ENCODE assay signal across 33 cellular contexts in the genomic region with DNA sequence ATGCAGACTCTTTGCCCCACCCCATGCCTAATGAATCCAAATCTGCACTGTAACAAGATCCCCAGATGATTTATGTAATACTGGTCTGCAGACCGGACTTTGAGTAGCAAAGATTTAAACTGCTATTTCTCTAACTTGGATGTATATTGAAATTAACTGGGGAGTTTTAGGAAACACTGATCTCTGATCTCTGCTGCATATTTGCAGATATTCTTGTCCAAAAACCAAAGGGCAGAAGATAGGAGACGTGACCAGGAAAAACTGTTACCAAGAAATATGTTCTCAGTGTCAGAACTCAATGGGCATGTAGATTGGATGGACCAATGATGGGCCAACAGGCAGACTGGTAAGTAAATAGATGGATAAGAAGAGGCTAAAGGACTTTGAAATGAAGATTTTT.
"Had no signal": no experiment of that assay in that cellular context is flagged by ENCODE, and none has a peak within 500 bp of the region (broad histone marks: within the 10 kb centered on the region; RNA-seq: fewer than 3 reads in every experiment).

No MANE protein-coding gene starts in this region.

- H3K36me3 ChIP-seq: adrenal gland, colonic mucosa had no signal

- DNase-seq: activated CD4-positive, alpha-beta memory T cell treated with anti-CD3 and anti-CD28 coated beads for 36 hours; activated CD4-positive, alpha-beta T cell treated with anti-CD3 and anti-CD28 coated beads for 36 hours; activated CD4-positive, alpha-beta T cell treated with anti-CD3 and anti-CD28 coated beads, Interleukin-2, amount 10 ng/mL, durations not matched to agents 24 days and 14 days; activated CD4-positive, CD25-positive, alpha-beta regulatory T cell; activated CD4-positive, CD25-positive, alpha-beta regulatory T cell treated with anti-CD3 and anti-CD28 coated beads, Interleukin-2, amount 50 U/mL, for 72 hours; activated CD8-positive, alpha-beta memory T cell treated with anti-CD3 and anti-CD28 coated beads, Interleukin-2, amount 10 ng/mL, durations not matched to agents 7 days and 5 days; activated CD8-positive, alpha-beta memory T cell treated with anti-CD3 and anti-CD28 coated beads, Interleukin-2, amount 50 U/mL, for 4 hours; activated CD8-positive, alpha-beta T cell treated with anti-CD3 and anti-CD28 coated beads, Interleukin-2, amount 10 ng/mL, durations not matched to agents 7 days and 5 days; activated effector memory CD4-positive, alpha-beta T cell treated with anti-CD3 and anti-CD28 coated beads, Interleukin-2, amount 50 U/mL, for 16 hours; activated naive CD4-positive, alpha-beta T cell treated with anti-CD3 and anti-CD28 coated beads for 36 hours; activated naive CD8-positive, alpha-beta T cell treated with anti-CD3 and anti-CD28 coated beads for 36 hours; activated naive CD8-positive, alpha-beta T cell treated with anti-CD3 and anti-CD28 coated beads, Interleukin-2, amount 50 U/mL, for 24 hours; activated T-cell treated with anti-CD3 and anti-CD28 coated beads, Interleukin-2, amount 50 U/mL, for 1 hour; activated T-cell treated with anti-CD3 and anti-CD28 coated beads, Interleukin-2, amount 50 U/mL, for 48 hours; adrenal gland; amygdala; aorta; body of pancreas; caudate nucleus; colonic mucosa; effector CD8-positive, alpha-beta T cell; foreskin fibroblast; head of caudate nucleus; T-helper 1 cell; T-helper 17 cell had no signal

- H3K4me3 Mint-ChIP-seq: activated CD4-positive, alpha-beta memory T cell treated with anti-CD3 and anti-CD28 coated beads for 36 hours; activated CD4-positive, alpha-beta T cell treated with anti-CD3 and anti-CD28 coated beads for 36 hours; activated CD4-positive, alpha-beta T cell treated with anti-CD3 and anti-CD28 coated beads, Interleukin-2, amount 10 ng/mL, durations not matched to agents 24 days and 14 days; activated CD8-positive, alpha-beta memory T cell treated with anti-CD3 and anti-CD28 coated beads, Interleukin-2, amount 10 ng/mL, durations not matched to agents 7 days and 5 days; activated CD8-positive, alpha-beta T cell treated with anti-CD3 and anti-CD28 coated beads, Interleukin-2, amount 10 ng/mL, durations not matched to agents 7 days and 5 days; activated naive CD4-positive, alpha-beta T cell treated with anti-CD3 and anti-CD28 coated beads for 36 hours; activated naive CD4-positive, alpha-beta T cell treated with anti-CD3 and anti-CD28 coated beads, Interleukin-2, amount 50 U/mL, for 24 hours; activated naive CD8-positive, alpha-beta T cell treated with anti-CD3 and anti-CD28 coated beads for 36 hours; activated naive CD8-positive, alpha-beta T cell treated with anti-CD3 and anti-CD28 coated beads, Interleukin-2, amount 50 U/mL, for 24 hours; activated T-helper 1 cell treated with anti-CD3 and anti-CD28 coated beads, Interleukin-12 subunit alpha, Interleukin-12 subunit beta, Interleukin-2, Interleukin-4 antibody, amounts not matched to agents 30 ng/mL and 10 ng/mL and 1 ng/mL, durations not matched to agents 14 hours and 24 hours and 36 hours; T-helper 17 cell; T-helper 2 cell treated with Interferon-gamma antibody and Interleukin-4, amounts not matched to agents 5 μg/mL and 100 μg/mL, for 36 hours had no signal

- ATAC-seq: activated CD4-positive, alpha-beta T cell treated with anti-CD3 and anti-CD28 coated beads for 36 hours; activated CD8-positive, alpha-beta memory T cell treated with anti-CD3 and anti-CD28 coated beads, Interleukin-2, amount 10 ng/mL, durations not matched to agents 7 days and 5 days; activated CD8-positive, alpha-beta T cell treated with anti-CD3 and anti-CD28 coated beads, Interleukin-2, amount 10 ng/mL, durations not matched to agents 7 days and 5 days; activated naive CD8-positive, alpha-beta T cell treated with anti-CD3 and anti-CD28 coated beads, Interleukin-2, amount 50 U/mL, for 24 hours; body of pancreas; esophagus mucosa; T-helper 17 cell had no signal

- FAIRE-seq: endometrium, endothelial cell of umbilical vein, frontal cortex had no signal

- H3K36me3 Mint-ChIP-seq: activated CD4-positive, alpha-beta memory T cell treated with anti-CD3 and anti-CD28 coated beads for 36 hours; activated CD8-positive, alpha-beta memory T cell treated with anti-CD3 and anti-CD28 coated beads, Interleukin-2, amount 10 ng/mL, durations not matched to agents 7 days and 5 days; activated naive CD4-positive, alpha-beta T cell treated with anti-CD3 and anti-CD28 coated beads, Interleukin-2, amount 50 U/mL, for 24 hours; activated naive CD8-positive, alpha-beta T cell treated with anti-CD3 and anti-CD28 coated beads for 36 hours had no signal

- H3K27me3 ChIP-seq: adrenal gland, body of pancreas, colonic mucosa had no signal

- H3K27me3 Mint-ChIP-seq: activated CD4-positive, alpha-beta T cell treated with anti-CD3 and anti-CD28 coated beads, Interleukin-2, amount 10 ng/mL, durations not matched to agents 24 days and 14 days; activated CD8-positive, alpha-beta memory T cell treated with anti-CD3 and anti-CD28 coated beads, Interleukin-2, amount 10 ng/mL, durations not matched to agents 7 days and 5 days; activated naive CD4-positive, alpha-beta T cell treated with anti-CD3 and anti-CD28 coated beads, Interleukin-2, amount 50 U/mL, for 24 hours; activated naive CD8-positive, alpha-beta T cell treated with anti-CD3 and anti-CD28 coated beads for 36 hours; T-helper 17 cell had no signal

- H3K9me3 Mint-ChIP-seq: activated CD4-positive, alpha-beta memory T cell treated with anti-CD3 and anti-CD28 coated beads for 36 hours; activated naive CD4-positive, alpha-beta T cell treated with anti-CD3 and anti-CD28 coated beads for 36 hours; activated naive CD8-positive, alpha-beta T cell treated with anti-CD3 and anti-CD28 coated beads for 36 hours; activated naive CD8-positive, alpha-beta T cell treated with anti-CD3 and anti-CD28 coated beads, Interleukin-2, amount 50 U/mL, for 24 hours; activated T-helper 1 cell treated with anti-CD3 and anti-CD28 coated beads, Interleukin-12 subunit alpha, Interleukin-12 subunit beta, Interleukin-2, Interleukin-4 antibody, amounts not matched to agents 30 ng/mL and 10 ng/mL and 1 ng/mL, durations not matched to agents 14 hours and 24 hours and 36 hours; activated T-helper 2 cell treated with anti-CD3 and anti-CD28 coated beads, Interferon-gamma antibody, Interleukin-2, Interleukin-4, amounts not matched to agents 10 μg/mL and 5 μg/mL and 100 μg/mL, durations not matched to agents 14 hours and 24 hours and 36 hours; T-helper 2 cell treated with Interferon-gamma antibody and Interleukin-4, amounts not matched to agents 5 μg/mL and 100 μg/mL, for 36 hours had no signal

- H3K9me3 ChIP-seq: adrenal gland, body of pancreas, colonic mucosa had no signal

- H3K4me3 ChIP-seq: adrenal gland, body of pancreas, colonic mucosa had no signal

- H3K27ac ChIP-seq: adrenal gland, body of pancreas, colonic mucosa had no signal

- H3K27ac Mint-ChIP-seq: activated CD4-positive, alpha-beta memory T cell treated with anti-CD3 and anti-CD28 coated beads for 36 hours; activated CD4-positive, alpha-beta T cell treated with anti-CD3 and anti-CD28 coated beads for 36 hours; activated CD4-positive, alpha-beta T cell treated with anti-CD3 and anti-CD28 coated beads, Interleukin-2, amount 10 ng/mL, durations not matched to agents 24 days and 14 days; activated CD8-positive, alpha-beta memory T cell treated with anti-CD3 and anti-CD28 coated beads, Interleukin-2, amount 10 ng/mL, durations not matched to agents 7 days and 5 days; activated CD8-positive, alpha-beta T cell treated with anti-CD3 and anti-CD28 coated beads, Interleukin-2, amount 10 ng/mL, durations not matched to agents 7 days and 5 days; activated naive CD4-positive, alpha-beta T cell treated with anti-CD3 and anti-CD28 coated beads for 36 hours; activated naive CD4-positive, alpha-beta T cell treated with anti-CD3 and anti-CD28 coated beads, Interleukin-2, amount 50 U/mL, for 24 hours; activated naive CD8-positive, alpha-beta T cell treated with anti-CD3 and anti-CD28 coated beads for 36 hours; activated naive CD8-positive, alpha-beta T cell treated with anti-CD3 and anti-CD28 coated beads, Interleukin-2, amount 50 U/mL, for 24 hours; T-helper 17 cell; T-helper 2 cell treated with Interferon-gamma antibody and Interleukin-4, amounts not matched to agents 5 μg/mL and 100 μg/mL, for 36 hours had no signal

- H3K4me1 ChIP-seq: adrenal gland, body of pancreas, colonic mucosa had no signal
